25 cellular contexts compared by ENCODE assay signal in the genomic region with DNA sequence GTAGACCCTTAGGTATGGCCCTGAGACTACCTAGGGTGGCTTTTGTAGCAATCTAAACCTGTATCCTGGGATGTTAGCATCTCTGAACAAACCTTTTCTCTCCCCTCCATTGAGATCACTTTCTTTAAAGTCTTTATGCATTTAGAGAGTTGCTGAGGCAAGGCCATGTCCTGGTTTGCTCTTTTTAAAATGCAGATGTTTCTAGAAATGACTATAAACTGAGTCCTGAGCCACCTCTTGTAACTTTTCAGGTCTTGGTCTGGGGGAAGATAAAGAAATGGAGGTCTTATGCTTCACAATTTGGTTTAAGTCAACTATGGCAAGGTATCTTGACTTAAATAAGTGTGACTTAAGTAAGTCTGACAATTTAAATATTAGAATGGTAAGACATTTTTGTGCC.
"Had no signal": no experiment of that assay in that cellular context is flagged by ENCODE, and none has a peak within 500 bp of the region (broad histone marks: within the 10 kb centered on the region; RNA-seq: fewer than 3 reads in every experiment).

No MANE protein-coding gene starts in this region.

- H3K4me1 ChIP-seq: foreskin keratinocyte, lower lobe of right lung had no signal

- H3K4me2 ChIP-seq: smooth muscle cell had no signal

- H3K9me3 ChIP-seq: body of pancreas, esophagus muscularis mucosa, heart right ventricle, left lung, lower lobe of right lung, right atrium auricular region, tibial nerve had no signal

- ATAC-seq: activated CD4-positive, CD25-positive, alpha-beta regulatory T cell treated with anti-CD3 and anti-CD28 coated beads, Interleukin-2, amount 50 U/mL, for 24 hours; body of pancreas; foreskin keratinocyte; heart right ventricle; left lung; lower lobe of right lung had no signal

- FAIRE-seq: colon, islet of Langerhans had no signal

- H3K27ac ChIP-seq: body of pancreas, esophagus muscularis mucosa, foreskin keratinocyte, heart right ventricle, left lung, lower lobe of right lung, right atrium auricular region, WERI-Rb-1 had no signal

- H3K27me3 ChIP-seq: body of pancreas, esophagus muscularis mucosa, foreskin keratinocyte, heart right ventricle, left lung, right atrium auricular region, tibial nerve had no signal

- H3K4me3 ChIP-seq: body of pancreas, esophagus muscularis mucosa, heart right ventricle, left lung, lower lobe of right lung, right atrium auricular region, smooth muscle cell, tibial nerve had no signal

- H3K36me3 ChIP-seq: esophagus muscularis mucosa, heart right ventricle, left lung, lower lobe of right lung, right atrium auricular region, tibial nerve, WERI-Rb-1 had no signal

- DNase-seq: activated CD4-positive, alpha-beta T cell treated with anti-CD3 and anti-CD28 coated beads for 48 hours; activated CD4-positive, alpha-beta T cell treated with anti-CD3 and anti-CD28 coated beads, Interleukin-2, amount 50 U/mL, for 48 hours; activated CD8-positive, alpha-beta memory T cell treated with anti-CD3 and anti-CD28 coated beads for 24 hours; activated effector memory CD4-positive, alpha-beta T cell treated with Interleukin-2 at 50 U/mL for 16 hours; activated naive CD4-positive, alpha-beta T cell treated with Interleukin-2 at 50 U/mL for 16 hours; anterior cingulate cortex; body of pancreas; dermis blood vessel endothelial cell; effector CD4-positive, alpha-beta T cell; foreskin keratinocyte; heart right ventricle; left lung; lower lobe of right lung; mesenchymal stem cell; natural killer cell; stimulated activated CD4-positive, alpha-beta T cell treated with anti-CD3 and anti-CD28 coated beads, Interleukin-1b, Interleukin-23, amount 100 ng/mL, for 48 hours; stimulated activated naive CD4-positive, alpha-beta T cell treated with Interleukin-2 at 50 U/mL for 16 hours; WERI-Rb-1 had no signal
